ENCODE assay signal across 9 cellular contexts in the genomic region with DNA sequence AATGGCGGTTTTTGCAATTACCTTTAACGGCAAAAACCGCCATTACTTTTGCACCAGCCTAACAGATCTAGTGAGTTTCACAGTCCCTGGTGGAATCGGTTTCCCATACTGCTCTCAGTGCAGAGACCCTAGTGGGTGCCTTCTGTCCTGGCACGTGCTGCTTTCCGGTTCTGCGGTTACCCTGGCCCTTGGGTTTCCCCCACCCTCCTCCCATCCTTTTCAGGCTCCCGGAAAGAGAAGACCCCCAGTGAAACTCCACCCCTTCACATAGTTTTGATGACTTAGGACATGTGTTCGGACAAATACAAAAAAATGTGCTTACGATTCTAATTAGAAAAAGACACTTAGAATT. TPM values are rescaled to one million over a fixed set of nuclear protein-coding genes. Genes with fewer than 3 reads are reported as not detected.
A peak's percentile ranks its signal among the peaks of the same experiment; 100 is the strongest.
DNase-seq lines count a peak whose midpoint lies in the region; ATAC-seq and TF ChIP-seq lines count a peak whose summit lies in the region.
"Had no signal": no experiment of that assay in that cellular context is flagged by ENCODE, and none has a peak within 500 bp of the region (broad histone marks: within the 10 kb centered on the region; RNA-seq: fewer than 3 reads in every experiment).

No MANE protein-coding gene starts in this region.

- H3K27ac ChIP-seq in sigmoid colon = peak overlapping the region; percentile 84 to 90 (median 86)

- DNase-seq in EH (ENCODE audit: low read depth) (peak; percentile 15), Kasumi-1 (lab: John Stamatoyannopoulos, UW) (peak; percentile 45 to 51), foreskin fibroblast (no peak), sigmoid colon (no peak), NCI-H128 (lab: John Stamatoyannopoulos, UW; ENCODE audit: unreplicated experiment) (no peak), cortex of kidney (lab: John Stamatoyannopoulos, UW) (no peak)
- DNase-seq in activated T-cell treated with anti-CD3 and anti-CD28 coated beads, Interleukin-2, amount 50 U/mL, for 72 hours = peak; percentile 48 to 49

- TF ChIP-seq CTCF in foreskin fibroblast (IDR thresholded peaks at IDR 0.05; ENCODE audit: low read depth, low read length) (no peak), sigmoid colon (IDR thresholded peaks at IDR 0.05) (no peak)

- no peaks in the 10 kb centered on the region for H3K9me3 Mint-ChIP-seq in activated T-cell treated with anti-CD3 and anti-CD28 coated beads, Interleukin-2, amount 50 U/mL, for 72 hours

- H3K4me3 ChIP-seq in foreskin fibroblast (ENCODE audit: low read depth in 1 of 2, low read length in 2 of 2) = peak overlapping the region; percentile 52 to 67
- peak overlapping the region; percentile 25 to 51 (median 46) for H3K4me3 ChIP-seq in sigmoid colon

- peaks cover 17% of the 10 kb centered on the region for H3K4me1 Mint-ChIP-seq in activated T-cell treated with anti-CD3 and anti-CD28 coated beads, Interleukin-2, amount 50 U/mL, for 72 hours (ENCODE audit: low read depth)

- H3K9me3 ChIP-seq in sigmoid colon = no peaks in the 10 kb centered on the region

- no peaks in the 10 kb centered on the region for H3K36me3 ChIP-seq in sigmoid colon

- H3K4me3 Mint-ChIP-seq in activated T-cell treated with anti-CD3 and anti-CD28 coated beads, Interleukin-2, amount 50 U/mL, for 72 hours = peak overlapping the region; percentile 85 to 95

- intact Hi-C loops in sigmoid colon (cut with DNase I) = loop anchor here (5.0 to 10.0 kb wide), 3 partner anchors 73 to 186 kb away; a partner anchor contains a TSS

- ATAC-seq in GM21717 (IDR thresholded peaks at IDR 0.05; ENCODE audit: unreplicated experiment) = peak; percentile 41
- peak; percentile 57 to 62 for ATAC-seq in activated T-cell treated with anti-CD3 and anti-CD28 coated beads, Interleukin-2, amount 50 U/mL, for 72 hours (replicated peaks in 1 of 2)

- H3K27ac Mint-ChIP-seq in activated T-cell treated with anti-CD3 and anti-CD28 coated beads, Interleukin-2, amount 50 U/mL, for 72 hours = peak overlapping the region; percentile 97

- H3K4me1 ChIP-seq in sigmoid colon = peaks cover 0 to 6% (median 5%) of the 10 kb centered on the region in 4 donors

- no peak for TF ChIP-seq EP300 in sigmoid colon (IDR thresholded peaks at IDR 0.05)

- 7 to 22% methylated on average over 10 of the region's 10 CpGs for WGBS in sigmoid colon, 2 donors

- H3K36me3 Mint-ChIP-seq in activated T-cell treated with anti-CD3 and anti-CD28 coated beads, Interleukin-2, amount 50 U/mL, for 72 hours (ENCODE audit: insufficient read depth in 2 of 2) = peaks cover 3 to 7% of the 10 kb centered on the region in 2 donors

- TF ChIP-seq POLR2A in sigmoid colon (IDR thresholded peaks at IDR 0.05) = no peak

- H3K27me3 Mint-ChIP-seq in activated T-cell treated with anti-CD3 and anti-CD28 coated beads, Interleukin-2, amount 50 U/mL, for 72 hours (ENCODE audit: low read depth) = peaks cover 12% of the 10 kb centered on the region

- no peaks in the 10 kb centered on the region for H3K27me3 ChIP-seq in sigmoid colon

RNA-seq across cellular contexts. Expression of a gene that starts 36.9 kb away (rescaled TPM):
- 1 to 10 TPM; 2.9 to 3.1 TPM for total RNA-seq in activated T-cell treated with anti-CD3 and anti-CD28 coated beads, Interleukin-2, amount 50 U/mL, for 72 hours
- 1 to 10 TPM in 3 of 4 donors, under 1 TPM in 1; 0.99 to 3.6 (median 2.6) TPM for total RNA-seq in sigmoid colon
- under 1 TPM in 2 of 3 donors, not detected in 1; under 0.01 to 0.95 TPM for polyA plus RNA-seq in sigmoid colon

RNA-seq across cellular contexts. Expression of a gene that starts 41.5 kb away (rescaled TPM):
- under 1 TPM; 0.28 to 0.31 TPM for total RNA-seq in activated T-cell treated with anti-CD3 and anti-CD28 coated beads, Interleukin-2, amount 50 U/mL, for 72 hours
- not detected for total RNA-seq in sigmoid colon
- polyA plus RNA-seq in sigmoid colon = 10 to 100 TPM; 12.6 to 65.6 (median 16.2) TPM
- total RNA-seq: T-helper 1 cell treated with Interleukin-12 subunit alpha and Interleukin-12 subunit beta and Interleukin-4 antibody, amounts not matched to agents 30 ng/mL and 1 ng/mL, for 36 hours had no signal

Comparison
In these comparisons a context has a peak if more than half of its experiments do, and no peak if none do; other contexts are left out.
1. DNase-seq: peak in EH (single experiment), Kasumi-1 (2 of 2) and activated T-cell treated with anti-CD3 and anti-CD28 coated beads, Interleukin-2, amount 50 U/mL, for 72 hours (2 of 2); none in foreskin fibroblast (0 of 2), sigmoid colon (single experiment), NCI-H128 (single experiment) and cortex of kidney (single experiment).